20 cellular contexts compared by ENCODE assay signal in the genomic region with DNA sequence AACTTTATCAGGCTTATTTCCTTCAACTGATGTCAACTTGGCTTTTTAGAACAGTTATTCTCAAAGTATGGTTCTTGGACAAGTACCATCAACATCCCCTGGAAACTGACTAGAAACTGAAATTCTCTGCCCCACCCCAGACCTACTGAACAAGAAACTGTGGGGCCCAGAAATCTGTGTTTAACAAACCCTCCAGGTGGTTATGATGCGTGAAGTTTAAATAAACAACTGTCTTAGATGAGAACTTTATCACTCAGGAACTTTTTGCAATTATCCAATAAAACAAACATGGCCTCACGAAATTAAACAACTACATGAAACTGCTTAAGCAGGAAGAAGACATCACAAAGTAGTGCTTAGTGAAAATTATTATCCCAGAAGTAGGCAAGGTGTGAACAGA. TPM values are rescaled to one million over a fixed set of nuclear protein-coding genes. Genes with fewer than 3 reads are reported as not detected.
DNase-seq lines count a peak whose midpoint lies in the region; ATAC-seq and TF ChIP-seq lines count a peak whose summit lies in the region.
"Had no signal": no experiment of that assay in that cellular context is flagged by ENCODE, and none has a peak within 500 bp of the region (broad histone marks: within the 10 kb centered on the region; RNA-seq: fewer than 3 reads in every experiment).

No MANE protein-coding gene starts in this region.

- H3K27me3 ChIP-seq in MG63, result no peaks in the 10 kb centered on the region

- peak overlapping the region in 1 of 2 donors; percentile 26 for H3K4me3 Mint-ChIP-seq in activated T-cell treated with anti-CD3 and anti-CD28 coated beads, Interleukin-2, amount 50 U/mL, for 72 hours
- H3K4me3 Mint-ChIP-seq in HFFc6 (no peak overlapping the region), T-helper 17 cell (no peak overlapping the region), progenitor cell of endocrine pancreas (ENCODE audit: low read depth) (no peak overlapping the region)
- no peak overlapping the region for H3K4me3 Mint-ChIP-seq in effector memory CD8-positive, alpha-beta T cell
- H3K4me3 Mint-ChIP-seq: activated CD4-positive, alpha-beta T cell treated with anti-CD3 and anti-CD28 coated beads, Interleukin-2, amount 10 ng/mL, durations not matched to agents 7 days and 5 days; activated naive CD8-positive, alpha-beta T cell treated with anti-CD3 and anti-CD28 coated beads, Interleukin-2, amount 10 ng/mL, durations not matched to agents 7 days and 5 days; H9 had no signal

- TF ChIP-seq CTCF in HFFc6 (IDR thresholded peaks at IDR 0.05), result no peak
- no peak for TF ChIP-seq CTCF in progenitor cell of endocrine pancreas (IDR thresholded peaks at IDR 0.05; ENCODE audit: unreplicated experiment)

- no peaks in the 10 kb centered on the region for H3K9me3 ChIP-seq in T-helper 17 cell (ENCODE audit: control insufficient read depth, low read length, poor library complexity, severe bottlenecking)
- H3K9me3 ChIP-seq in MG63, result no peaks in the 10 kb centered on the region
- H3K9me3 ChIP-seq: A549, prostate gland had no signal

- peaks cover 2% of the 10 kb centered on the region for H3K36me3 ChIP-seq in MG63
- H3K36me3 ChIP-seq: prostate gland had no signal

- no peak overlapping the region for H3K4me3 ChIP-seq in MG63
- H3K4me3 ChIP-seq: A549, lung, prostate gland had no signal

- H3K27ac Mint-ChIP-seq in activated T-cell treated with anti-CD3 and anti-CD28 coated beads, Interleukin-2, amount 50 U/mL, for 72 hours, result peak overlapping the region; percentile 24
- peak overlapping the region; percentile 23 for H3K27ac Mint-ChIP-seq in HFFc6
- H3K27ac Mint-ChIP-seq in T-helper 17 cell, result peak overlapping the region; percentile 81
- peak overlapping the region; percentile 1 for H3K27ac Mint-ChIP-seq in progenitor cell of endocrine pancreas
- H3K27ac Mint-ChIP-seq in effector memory CD8-positive, alpha-beta T cell, result no peak overlapping the region
- H3K27ac Mint-ChIP-seq: activated CD4-positive, alpha-beta T cell treated with anti-CD3 and anti-CD28 coated beads, Interleukin-2, amount 10 ng/mL, durations not matched to agents 7 days and 5 days; activated naive CD8-positive, alpha-beta T cell treated with anti-CD3 and anti-CD28 coated beads, Interleukin-2, amount 10 ng/mL, durations not matched to agents 7 days and 5 days; activated T-helper 2 cell treated with anti-CD3 and anti-CD28 coated beads, Interferon-gamma antibody, Interleukin-2, Interleukin-4, amounts not matched to agents 10 μg/mL and 5 μg/mL and 100 μg/mL, durations not matched to agents 14 hours and 24 hours and 36 hours; H9 had no signal

- H3K36me3 Mint-ChIP-seq in activated T-cell treated with anti-CD3 and anti-CD28 coated beads, Interleukin-2, amount 50 U/mL, for 72 hours (ENCODE audit: insufficient read depth in 2 of 2), result peaks cover 8 to 12% of the 10 kb centered on the region in 2 donors
- H3K36me3 Mint-ChIP-seq in HFFc6 (ENCODE audit: low read depth) (peaks cover 7% of the 10 kb centered on the region), T-helper 17 cell (ENCODE audit: low read depth) (peaks cover 6% of the 10 kb centered on the region), progenitor cell of endocrine pancreas (ENCODE audit: insufficient read depth) (peaks cover 1% of the 10 kb centered on the region)
- H3K36me3 Mint-ChIP-seq in effector memory CD8-positive, alpha-beta T cell (ENCODE audit: insufficient read depth), result peaks cover 2% of the 10 kb centered on the region

- no peaks in the 10 kb centered on the region for H3K27me3 Mint-ChIP-seq in activated T-cell treated with anti-CD3 and anti-CD28 coated beads, Interleukin-2, amount 50 U/mL, for 72 hours (ENCODE audit: low read depth)
- H3K27me3 Mint-ChIP-seq in HFFc6 (ENCODE audit: insufficient read depth) (no peaks in the 10 kb centered on the region; the same call in 1 of the 2 replicates), T-helper 17 cell (no peaks in the 10 kb centered on the region), progenitor cell of endocrine pancreas (no peaks in the 10 kb centered on the region)
- H3K27me3 Mint-ChIP-seq in effector memory CD8-positive, alpha-beta T cell, result no peaks in the 10 kb centered on the region
- H3K27me3 Mint-ChIP-seq: activated CD4-positive, alpha-beta T cell treated with anti-CD3 and anti-CD28 coated beads, Interleukin-2, amount 10 ng/mL, durations not matched to agents 7 days and 5 days; activated naive CD8-positive, alpha-beta T cell treated with anti-CD3 and anti-CD28 coated beads, Interleukin-2, amount 10 ng/mL, durations not matched to agents 7 days and 5 days had no signal

- no peaks in the 10 kb centered on the region for H3K9me3 Mint-ChIP-seq in activated T-cell treated with anti-CD3 and anti-CD28 coated beads, Interleukin-2, amount 50 U/mL, for 72 hours
- H3K9me3 Mint-ChIP-seq in HFFc6 (no peaks in the 10 kb centered on the region), progenitor cell of endocrine pancreas (ENCODE audit: low read depth) (no peaks in the 10 kb centered on the region)
- no peaks in the 10 kb centered on the region for H3K9me3 Mint-ChIP-seq in effector memory CD8-positive, alpha-beta T cell
- H3K9me3 Mint-ChIP-seq: activated CD4-positive, alpha-beta T cell treated with anti-CD3 and anti-CD28 coated beads, Interleukin-2, amount 10 ng/mL, durations not matched to agents 7 days and 5 days; activated naive CD8-positive, alpha-beta T cell treated with anti-CD3 and anti-CD28 coated beads, Interleukin-2, amount 10 ng/mL, durations not matched to agents 7 days and 5 days; activated T-helper 2 cell treated with anti-CD3 and anti-CD28 coated beads, Interferon-gamma antibody, Interleukin-2, Interleukin-4, amounts not matched to agents 10 μg/mL and 5 μg/mL and 100 μg/mL, durations not matched to agents 14 hours and 24 hours and 36 hours; H9 had no signal

- no peak for ATAC-seq in activated T-cell treated with anti-CD3 and anti-CD28 coated beads, Interleukin-2, amount 50 U/mL, for 72 hours (replicated peaks in 1 of 2)
- ATAC-seq in T-helper 17 cell, result no peak
- no peak for ATAC-seq in effector memory CD8-positive, alpha-beta T cell (replicated peaks)
- ATAC-seq: A549, Right ventricle myocardium inferior had no signal

- peaks cover 60% of the 10 kb centered on the region for H3K4me1 Mint-ChIP-seq in activated T-cell treated with anti-CD3 and anti-CD28 coated beads, Interleukin-2, amount 50 U/mL, for 72 hours (ENCODE audit: low read depth)
- H3K4me1 Mint-ChIP-seq in HFFc6 (ENCODE audit: low read depth) (peaks cover 44% of the 10 kb centered on the region), T-helper 17 cell (peaks cover 38% of the 10 kb centered on the region), progenitor cell of endocrine pancreas (ENCODE audit: low read depth) (peaks cover 23% of the 10 kb centered on the region)
- H3K4me1 Mint-ChIP-seq in effector memory CD8-positive, alpha-beta T cell (ENCODE audit: low read depth in 2 of 2), result peaks cover 27 to 62% of the 10 kb centered on the region in 2 donors

- no peak for DNase-seq in activated T-cell treated with anti-CD3 and anti-CD28 coated beads, Interleukin-2, amount 50 U/mL, for 72 hours
- no peak for DNase-seq in activated T-cell treated with anti-CD3 and anti-CD28 coated beads for 4 hours
- DNase-seq in HFFc6, result no peak
- DNase-seq in T-helper 17 cell, result no peak
- DNase-seq in progenitor cell of endocrine pancreas (ENCODE audit: low spot score, unreplicated experiment), result no peak
- DNase-seq in effector memory CD8-positive, alpha-beta T cell, result no peak
- DNase-seq in T-helper 1 cell, result no peak
- no peak for DNase-seq in MG63
- DNase-seq: activated CD4-positive, alpha-beta T cell treated with anti-CD3 and anti-CD28 coated beads, Interleukin-2, amount 10 ng/mL, durations not matched to agents 7 days and 5 days; activated naive CD8-positive, alpha-beta T cell treated with anti-CD3 and anti-CD28 coated beads, Interleukin-2, amount 10 ng/mL, durations not matched to agents 7 days and 5 days; DND-41; H9; kidney glomerular epithelial cell; substantia nigra; WERI-Rb-1 had no signal

RNA-seq across cellular contexts. Expression of gene HIBCH, which starts 4.4 kb away (rescaled TPM):
- total RNA-seq in activated T-cell treated with anti-CD3 and anti-CD28 coated beads, Interleukin-2, amount 50 U/mL, for 72 hours, result 10 to 100 TPM; 15.2 to 23.8 TPM
- total RNA-seq in HFFc6 (2021; fragmentation: NEBNext Ultra II Directional; extraction: Animal tissue kit (Norgen Biotek cat#: 25700)), result 10 to 100 TPM; 14.6 to 20.5 (median 17.2) TPM
- total RNA-seq in T-helper 17 cell (10 to 100 TPM; 13.0 to 14.0 TPM), progenitor cell of endocrine pancreas (49.5 and 54.8 TPM in 2 replicates)
- total RNA-seq in MG63 (2014; rRNA removed; shearing (Covaris generic); ENCODE audit: low replicate concordance), result 7.4 and 13.9 TPM in 2 replicates

RNA-seq across cellular contexts. Expression of gene INPP1, which starts 28.1 kb away (rescaled TPM):
- 10 to 100 TPM; 19.4 TPM for total RNA-seq in activated T-cell treated with anti-CD3 and anti-CD28 coated beads, Interleukin-2, amount 50 U/mL, for 72 hours
- total RNA-seq in HFFc6 (2021; fragmentation: NEBNext Ultra II Directional; extraction: Animal tissue kit (Norgen Biotek cat#: 25700)), result 10 to 100 TPM; 13.6 to 16.2 (median 15.7) TPM
- total RNA-seq in T-helper 17 cell (1 to 10 TPM; 3.0 to 3.7 TPM), progenitor cell of endocrine pancreas (15.4 and 15.5 TPM in 2 replicates)
- 15.9 and 66.6 TPM in 2 replicates for total RNA-seq in MG63 (2014; rRNA removed; shearing (Covaris generic); ENCODE audit: low replicate concordance)

Comparison
In these comparisons a context has a peak if more than half of its experiments do, and no peak if none do; other contexts are left out.
1. H3K27ac Mint-ChIP-seq: peak in activated T-cell treated with anti-CD3 and anti-CD28 coated beads, Interleukin-2, amount 50 U/mL, for 72 hours (single experiment), HFFc6 (single experiment), T-helper 17 cell (single experiment) and progenitor cell of endocrine pancreas (single experiment); none in effector memory CD8-positive, alpha-beta T cell (0 of 2).